Comparison of ENCODE assay signal across 8 cellular contexts in genomic region chr19:15629003-15629880, GRCh38. TPM values are rescaled to one million over a fixed set of nuclear protein-coding genes. Genes with fewer than 3 reads are reported as not detected.
DNase-seq lines count a peak whose midpoint lies in the region.

No MANE protein-coding gene starts in this region.

- DNase-seq in NK-92 treated with Interleukin-12 subunit alpha and Interleukin-12 subunit beta, amount 100 ng/mL, for 24 hours (lab: John Stamatoyannopoulos, UW) = peak; percentile 62
- DNase-seq in NK-92 (lab: John Stamatoyannopoulos, UW; ENCODE audit: unreplicated experiment) (no peak), NCI-H2196 treated with DMSO at 0.1 percent for 48 hours (lab: John Stamatoyannopoulos, UW; ENCODE audit: unreplicated experiment) (peak; percentile 59), cerebellum (ENCODE audit: low spot score) (peak; percentile 53), left kidney (ENCODE audit: low read depth, low spot score) (peak; percentile 71), cerebellar nuclear complex (lab: John Stamatoyannopoulos, UW) (no peak)
- peak; percentile 90 for DNase-seq in activated CD4-positive, alpha-beta T cell treated with anti-CD3 and anti-CD28 coated beads for 24 hours (ENCODE audit: low read depth in 2 of 2)
- DNase-seq in stimulated activated CD4-positive, alpha-beta T cell treated with anti-CD3 and anti-CD28 coated beads, Interleukin-4, amount 100 ng/mL, for 4 hours = peak; percentile 77 to 89

RNA-seq across cellular contexts. Expression of gene CYP4F3, which starts 11.5 kb away (rescaled TPM):
- total RNA-seq in cerebellum = 0.18 TPM

RNA-seq across cellular contexts. Expression of gene CYP4F8, which starts 14.2 kb away (rescaled TPM):
- total RNA-seq in cerebellum = not detected

RNA-seq across cellular contexts. Expression of gene CYP4F12, which starts 43.6 kb away (rescaled TPM):
- 0.45 TPM for total RNA-seq in cerebellum

Comparison
In these comparisons a context has a peak if more than half of its experiments do, and no peak if none do; other contexts are left out.
1. DNase-seq: peak in NK-92 treated with Interleukin-12 subunit alpha and Interleukin-12 subunit beta, amount 100 ng/mL, for 24 hours (single experiment), NCI-H2196 treated with DMSO at 0.1 percent for 48 hours (single experiment), activated CD4-positive, alpha-beta T cell treated with anti-CD3 and anti-CD28 coated beads for 24 hours (2 of 2), cerebellum (single experiment), left kidney (single experiment) and stimulated activated CD4-positive, alpha-beta T cell treated with anti-CD3 and anti-CD28 coated beads, Interleukin-4, amount 100 ng/mL, for 4 hours (2 of 2); none in NK-92 (single experiment) and cerebellar nuclear complex (0 of 2).